ENCODE assay signal across 8 cellular contexts in the genomic region with DNA sequence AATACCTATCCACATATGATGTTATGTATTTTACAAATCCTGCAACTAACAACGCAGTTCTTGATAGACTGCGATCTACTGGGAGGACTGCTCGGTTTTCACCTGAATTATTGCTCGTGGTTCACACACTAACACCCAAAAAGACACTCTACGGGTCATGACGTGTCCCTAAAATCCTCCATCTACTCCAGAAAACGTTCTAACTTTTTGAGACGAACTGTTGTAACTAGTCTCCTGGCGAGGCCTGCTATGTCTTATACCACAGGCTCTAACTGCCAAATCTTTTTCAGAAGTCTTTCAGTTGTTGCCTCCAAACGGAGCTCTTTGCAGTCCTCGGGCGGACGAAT.
DNase-seq lines count a peak whose midpoint lies in the region; ATAC-seq and TF ChIP-seq lines count a peak whose summit lies in the region.

No MANE protein-coding gene starts in this region.

- peaks cover 2 to 4% of the 10 kb centered on the region in 2 donors for H3K36me3 Mint-ChIP-seq in activated T-cell treated with anti-CD3 and anti-CD28 coated beads, Interleukin-2, amount 50 U/mL, for 72 hours (ENCODE audit: insufficient read depth in 2 of 2)
- peaks cover 14% of the 10 kb centered on the region for H3K36me3 Mint-ChIP-seq in type B pancreatic cell

- DNase-seq in activated T-cell treated with anti-CD3 and anti-CD28 coated beads, Interleukin-2, amount 50 U/mL, for 72 hours = peak in 1 of 2 donors; percentile 14
- DNase-seq in activated T-cell treated with anti-CD3 and anti-CD28 coated beads for 4 hours = no peak
- no peak for DNase-seq in lower leg skin (ENCODE audit: low spot score in 2 of 2)
- no peak for DNase-seq in type B pancreatic cell (ENCODE audit: extremely low spot score, unreplicated experiment)
- DNase-seq in left lobe of liver (ENCODE audit: low spot score) = no peak

- ATAC-seq in activated T-cell treated with anti-CD3 and anti-CD28 coated beads, Interleukin-2, amount 50 U/mL, for 72 hours (replicated peaks in 1 of 2) = no peak
- ATAC-seq in left lobe of liver (no peak), HG03196 (IDR thresholded peaks at IDR 0.05; ENCODE audit: unreplicated experiment) (no peak), HG02763 (IDR thresholded peaks at IDR 0.05; ENCODE audit: unreplicated experiment) (no peak)

- no peaks in the 10 kb centered on the region for H3K9me3 Mint-ChIP-seq in activated T-cell treated with anti-CD3 and anti-CD28 coated beads, Interleukin-2, amount 50 U/mL, for 72 hours
- H3K9me3 Mint-ChIP-seq in type B pancreatic cell = no peaks in the 10 kb centered on the region

- 5 to 8% methylated on average over 13 of the region's 13 CpGs for WGBS in lower leg skin, 2 donors

- no peak for TF ChIP-seq POLR2A in lower leg skin (IDR thresholded peaks at IDR 0.05)

- intact Hi-C loops in lower leg skin (cut with DNase I; ENCODE audit: low total_unique reads) = loop anchor here (10.0 kb wide), 1 partner anchor 129 kb away; a partner anchor contains a TSS

- peak overlapping the region; percentile 45 for H3K4me3 ChIP-seq in lower leg skin (ENCODE audit: low read depth, poor library complexity, severe bottlenecking)

- peak overlapping the region; percentile 34 for H3K27ac Mint-ChIP-seq in activated T-cell treated with anti-CD3 and anti-CD28 coated beads, Interleukin-2, amount 50 U/mL, for 72 hours
- H3K27ac Mint-ChIP-seq in type B pancreatic cell = peak overlapping the region; percentile 93

- peaks cover 14% of the 10 kb centered on the region for H3K27me3 Mint-ChIP-seq in activated T-cell treated with anti-CD3 and anti-CD28 coated beads, Interleukin-2, amount 50 U/mL, for 72 hours (ENCODE audit: low read depth)
- H3K27me3 Mint-ChIP-seq in type B pancreatic cell = peaks cover 30% of the 10 kb centered on the region

- peak overlapping the region; percentile 97 for H3K27ac ChIP-seq in angular gyrus (ENCODE audit: low read depth, low read length)

- peak overlapping the region; percentile 87 to 97 for H3K4me3 Mint-ChIP-seq in activated T-cell treated with anti-CD3 and anti-CD28 coated beads, Interleukin-2, amount 50 U/mL, for 72 hours
- peak overlapping the region; percentile 90 for H3K4me3 Mint-ChIP-seq in type B pancreatic cell

- peaks cover 45% of the 10 kb centered on the region for H3K4me1 Mint-ChIP-seq in activated T-cell treated with anti-CD3 and anti-CD28 coated beads, Interleukin-2, amount 50 U/mL, for 72 hours (ENCODE audit: low read depth)
- peaks cover 29% of the 10 kb centered on the region for H3K4me1 Mint-ChIP-seq in type B pancreatic cell (ENCODE audit: unreplicated experiment)

- TF ChIP-seq CTCF in lower leg skin (IDR thresholded peaks at IDR 0.05) (no peak), type B pancreatic cell (conservative IDR thresholded peaks at IDR 0.05) (no peak)
